Comparison of ENCODE assay signal across 12 cellular contexts in the genomic region with DNA sequence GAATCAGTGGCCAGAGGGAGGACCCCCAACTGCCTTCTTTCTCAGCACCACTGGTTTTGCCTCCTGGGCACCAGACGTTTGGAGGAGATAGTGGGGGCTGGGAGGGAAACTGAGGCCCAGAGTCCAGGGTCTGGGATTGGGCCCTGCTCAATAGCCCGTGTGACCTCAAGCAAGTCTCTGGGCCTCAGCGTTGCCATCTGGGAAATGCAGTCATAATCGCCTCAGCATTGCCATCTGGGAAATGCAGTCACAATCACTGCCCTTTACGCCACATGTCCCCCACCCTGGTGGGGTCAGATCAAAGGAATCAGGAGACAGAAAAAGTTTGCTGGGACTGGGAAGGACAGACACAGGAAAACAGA. TPM values are rescaled to one million over a fixed set of nuclear protein-coding genes. Genes with fewer than 3 reads are reported as not detected.
DNase-seq lines count a peak whose midpoint lies in the region; ATAC-seq and TF ChIP-seq lines count a peak whose summit lies in the region.
"Had no signal": no experiment of that assay in that cellular context is flagged by ENCODE, and none has a peak within 500 bp of the region (broad histone marks: within the 10 kb centered on the region; RNA-seq: fewer than 3 reads in every experiment).

No MANE protein-coding gene starts in this region.

- peak overlapping the region; percentile 98 for H3K27ac Mint-ChIP-seq in activated CD4-positive, alpha-beta T cell treated with anti-CD3 and anti-CD28 coated beads, Interleukin-2, amount 10 ng/mL, durations not matched to agents 24 days and 14 days
- H3K27ac Mint-ChIP-seq in stimulated activated effector memory CD8-positive, alpha-beta T cell treated with anti-CD3 and anti-CD28 coated beads, Interleukin-12 subunit alpha, Interleukin-12 subunit beta, amount 100 ng/mL, for 72 hours = peak overlapping the region; percentile 99

- H3K9me3 Mint-ChIP-seq in activated CD4-positive, alpha-beta T cell treated with anti-CD3 and anti-CD28 coated beads, Interleukin-2, amount 10 ng/mL, durations not matched to agents 24 days and 14 days = no peaks in the 10 kb centered on the region
- H3K9me3 Mint-ChIP-seq in stimulated activated effector memory CD8-positive, alpha-beta T cell treated with anti-CD3 and anti-CD28 coated beads, Interleukin-12 subunit alpha, Interleukin-12 subunit beta, amount 100 ng/mL, for 72 hours = no peaks in the 10 kb centered on the region

- no peak overlapping the region for H2AFZ ChIP-seq in OCI-LY7 (ENCODE audit: low read length)

- H3K27ac ChIP-seq in OCI-LY7 (ENCODE audit: low read depth, low read length, poor library complexity, severe bottlenecking) = peak overlapping the region; percentile 95
- peak overlapping the region; percentile 90 for H3K27ac ChIP-seq in effector memory CD4-positive, alpha-beta T cell (ENCODE audit: insufficient read depth, low read length, poor library complexity, severe bottlenecking)
- H3K27ac ChIP-seq: SK-N-MC had no signal

- peak; percentile 76 for DNase-seq in activated CD4-positive, alpha-beta T cell treated with anti-CD3 and anti-CD28 coated beads, Interleukin-2, amount 10 ng/mL, durations not matched to agents 24 days and 14 days
- DNase-seq in activated CD4-positive, alpha-beta T cell treated with anti-CD3 and anti-CD28 coated beads, Interleukin-2, amount 50 U/mL, for 1 hour = no peak
- DNase-seq in OCI-LY7 (ENCODE audit: low spot score) (peak; percentile 61), KG1 (lab: John Stamatoyannopoulos, UW) (no peak), SKM-1 (lab: John Stamatoyannopoulos, UW; ENCODE audit: unreplicated experiment) (no peak)
- DNase-seq in effector memory CD4-positive, alpha-beta T cell = no peak
- DNase-seq in stimulated activated effector memory CD8-positive, alpha-beta T cell treated with anti-CD3 and anti-CD28 coated beads, Interleukin-12 subunit alpha, Interleukin-12 subunit beta, amount 100 ng/mL, for 72 hours (ENCODE audit: low spot score in 2 of 2) = no peak
- DNase-seq: EL had no signal

- peaks cover 33% of the 10 kb centered on the region for H3K36me3 ChIP-seq in OCI-LY7 (ENCODE audit: insufficient read depth, low read length)
- H3K36me3 ChIP-seq in effector memory CD4-positive, alpha-beta T cell (ENCODE audit: control insufficient read depth, insufficient read depth, low read length) = peaks cover 23% of the 10 kb centered on the region
- H3K36me3 ChIP-seq: gastroesophageal sphincter had no signal

- no peak for TF ChIP-seq CTCF in OCI-LY7 (conservative IDR thresholded peaks at IDR 0.05; ENCODE audit: low read length)

- intact Hi-C loops in activated CD4-positive, alpha-beta T cell treated with anti-CD3 and anti-CD28 coated beads, Interleukin-2, amount 10 ng/mL, durations not matched to agents 24 days and 14 days (cut with micrococcal nuclease) = loop anchor here (2.0 to 5.0 kb wide), 3 partner anchors 325 to 350 kb away; a partner anchor contains a TSS
- intact Hi-C loops in OCI-LY7 (cut with micrococcal nuclease; ENCODE audit: unreplicated experiment) = loop anchor here (1.0 to 5.0 kb wide), 3 partner anchors 13 to 290 kb away; a partner anchor contains a TSS

- POLR2A ChIA-PET in OCI-LY7 (lab: Charles Lee) = no interaction called here

- H3K9me2 ChIP-seq in OCI-LY7 (ENCODE audit: insufficient read depth, low read length) = no peaks in the 10 kb centered on the region

- H3K79me2 ChIP-seq in OCI-LY7 (ENCODE audit: insufficient read depth, low read depth, low read length) = peaks cover 46% of the 10 kb centered on the region

- no peaks in the 10 kb centered on the region for H3K9me3 ChIP-seq in OCI-LY7 (ENCODE audit: low read length)
- H3K9me3 ChIP-seq in effector memory CD4-positive, alpha-beta T cell (ENCODE audit: control insufficient read depth, low read length) = no peaks in the 10 kb centered on the region
- H3K9me3 ChIP-seq: gastroesophageal sphincter had no signal

- H4K20me1 ChIP-seq in OCI-LY7 (ENCODE audit: insufficient read depth, low read length) = no peaks in the 10 kb centered on the region

- H3K4me2 ChIP-seq in OCI-LY7 (ENCODE audit: low read length) = peak overlapping the region; percentile 93

- no peak for ATAC-seq in stimulated activated effector memory CD8-positive, alpha-beta T cell treated with anti-CD3 and anti-CD28 coated beads, Interleukin-12 subunit alpha, Interleukin-12 subunit beta, amount 100 ng/mL, for 72 hours
- no peak for ATAC-seq in GM19328 (IDR thresholded peaks at IDR 0.05; ENCODE audit: unreplicated experiment)
- ATAC-seq: gastroesophageal sphincter had no signal

- H3K27me3 ChIP-seq in effector memory CD4-positive, alpha-beta T cell (replicated peaks; ENCODE audit: control insufficient read depth, insufficient read depth, low read length, poor library complexity, severe bottlenecking) = no peaks in the 10 kb centered on the region
- H3K27me3 ChIP-seq: gastroesophageal sphincter had no signal

- CTCF ChIA-PET in OCI-LY7 (lab: Charles Lee; ENCODE audit: unreplicated experiment) = no interaction called here

- H3K4me3 Mint-ChIP-seq in activated CD4-positive, alpha-beta T cell treated with anti-CD3 and anti-CD28 coated beads, Interleukin-2, amount 10 ng/mL, durations not matched to agents 24 days and 14 days = peak overlapping the region; percentile 98
- peak overlapping the region; percentile 93 for H3K4me3 Mint-ChIP-seq in stimulated activated effector memory CD8-positive, alpha-beta T cell treated with anti-CD3 and anti-CD28 coated beads, Interleukin-12 subunit alpha, Interleukin-12 subunit beta, amount 100 ng/mL, for 72 hours

- H3K27me3 Mint-ChIP-seq in activated CD4-positive, alpha-beta T cell treated with anti-CD3 and anti-CD28 coated beads, Interleukin-2, amount 10 ng/mL, durations not matched to agents 24 days and 14 days = no peaks in the 10 kb centered on the region

- TSS peak; percentile 92 for BruUV-seq in OCI-LY7 (replicated peaks; lab: Mats Ljungman, UMichigan)

- H3K4me1 ChIP-seq in OCI-LY7 (ENCODE audit: insufficient read depth, low read length, poor library complexity, severe bottlenecking) = peaks cover 70% of the 10 kb centered on the region
- H3K4me1 ChIP-seq in effector memory CD4-positive, alpha-beta T cell (ENCODE audit: control insufficient read depth, insufficient read depth, low read length, poor library complexity, severe bottlenecking) = peaks cover 34% of the 10 kb centered on the region

- peaks cover 21% of the 10 kb centered on the region for H3K36me3 Mint-ChIP-seq in activated CD4-positive, alpha-beta T cell treated with anti-CD3 and anti-CD28 coated beads, Interleukin-2, amount 10 ng/mL, durations not matched to agents 24 days and 14 days (ENCODE audit: low read depth)
- peaks cover 63% of the 10 kb centered on the region for H3K36me3 Mint-ChIP-seq in stimulated activated effector memory CD8-positive, alpha-beta T cell treated with anti-CD3 and anti-CD28 coated beads, Interleukin-12 subunit alpha, Interleukin-12 subunit beta, amount 100 ng/mL, for 72 hours

- H3K4me3 ChIP-seq in OCI-LY7 (ENCODE audit: low read depth, low read length, poor library complexity, severe bottlenecking) = peak overlapping the region; percentile 88
- H3K4me3 ChIP-seq in effector memory CD4-positive, alpha-beta T cell (ENCODE audit: insufficient read depth, low read depth, low read length, poor library complexity, severe bottlenecking) = peak overlapping the region; percentile 74
- H3K4me3 ChIP-seq: SK-N-MC had no signal

- peaks cover 43% of the 10 kb centered on the region for H3K4me1 Mint-ChIP-seq in activated CD4-positive, alpha-beta T cell treated with anti-CD3 and anti-CD28 coated beads, Interleukin-2, amount 10 ng/mL, durations not matched to agents 24 days and 14 days
- H3K4me1 Mint-ChIP-seq in stimulated activated effector memory CD8-positive, alpha-beta T cell treated with anti-CD3 and anti-CD28 coated beads, Interleukin-12 subunit alpha, Interleukin-12 subunit beta, amount 100 ng/mL, for 72 hours = peaks cover 56% of the 10 kb centered on the region

RNA-seq across cellular contexts. Expression of a gene that starts 1.6 kb away (rescaled TPM):
- total RNA-seq in activated CD4-positive, alpha-beta T cell treated with anti-CD3 and anti-CD28 coated beads, Interleukin-2, amount 10 ng/mL, durations not matched to agents 24 days and 14 days = 22.2 and 23.3 TPM in 2 replicates
- total RNA-seq in OCI-LY7 (2014; rRNA removed; shearing (Covaris generic)) = 38.5 and 40.0 TPM in 2 replicates
- total RNA-seq in OCI-LY7 (2022) = 39.1 and 45.7 TPM in 2 replicates
- total RNA-seq: M059J had no signal

RNA-seq across cellular contexts. Expression of a gene that starts 8.9 kb away (rescaled TPM):
- total RNA-seq in activated CD4-positive, alpha-beta T cell treated with anti-CD3 and anti-CD28 coated beads, Interleukin-2, amount 10 ng/mL, durations not matched to agents 24 days and 14 days = 79.1 and 96.4 TPM in 2 replicates
- total RNA-seq in OCI-LY7 (2014; rRNA removed; shearing (Covaris generic)) = 69.8 and 80.0 TPM in 2 replicates
- total RNA-seq in OCI-LY7 (2022) = 123 and 136 TPM in 2 replicates

RNA-seq across cellular contexts. Expression of a gene that starts 25.8 kb away (rescaled TPM):
- 126 and 128 TPM in 2 replicates for total RNA-seq in activated CD4-positive, alpha-beta T cell treated with anti-CD3 and anti-CD28 coated beads, Interleukin-2, amount 10 ng/mL, durations not matched to agents 24 days and 14 days
- total RNA-seq in OCI-LY7 (2014; rRNA removed; shearing (Covaris generic)) = 136 and 147 TPM in 2 replicates
- 132 and 165 TPM in 2 replicates for total RNA-seq in OCI-LY7 (2022)

RNA-seq across cellular contexts. Expression of a gene that starts 41.8 kb away (rescaled TPM):
- total RNA-seq in activated CD4-positive, alpha-beta T cell treated with anti-CD3 and anti-CD28 coated beads, Interleukin-2, amount 10 ng/mL, durations not matched to agents 24 days and 14 days = 20.4 and 21.4 TPM in 2 replicates
- 8.9 and 13.9 TPM in 2 replicates for total RNA-seq in OCI-LY7 (2014; rRNA removed; shearing (Covaris generic))
- total RNA-seq in OCI-LY7 (2022) = 17.9 and 21.6 TPM in 2 replicates

Comparison
In these comparisons a context has a peak if more than half of its experiments do, and no peak if none do; other contexts are left out.
1. DNase-seq: peak in activated CD4-positive, alpha-beta T cell treated with anti-CD3 and anti-CD28 coated beads, Interleukin-2, amount 10 ng/mL, durations not matched to agents 24 days and 14 days (single experiment) and OCI-LY7 (single experiment); none in activated CD4-positive, alpha-beta T cell treated with anti-CD3 and anti-CD28 coated beads, Interleukin-2, amount 50 U/mL, for 1 hour (single experiment), effector memory CD4-positive, alpha-beta T cell (0 of 3), stimulated activated effector memory CD8-positive, alpha-beta T cell treated with anti-CD3 and anti-CD28 coated beads, Interleukin-12 subunit alpha, Interleukin-12 subunit beta, amount 100 ng/mL, for 72 hours (0 of 2), KG1 (single experiment) and SKM-1 (single experiment).